Comparison of ENCODE assay signal across 18 cellular contexts in genomic region chrX:120428309-120428708, GRCh38. TPM values are rescaled to one million over a fixed set of nuclear protein-coding genes. Genes with fewer than 3 reads are reported as not detected.
A peak's percentile ranks its signal among the peaks of the same experiment; 100 is the strongest.
DNase-seq lines count a peak whose midpoint lies in the region; ATAC-seq and TF ChIP-seq lines count a peak whose summit lies in the region.
"Had no signal": no experiment of that assay in that cellular context is flagged by ENCODE, and none has a peak within 500 bp of the region (broad histone marks: within the 10 kb centered on the region; RNA-seq: fewer than 3 reads in every experiment).

No MANE protein-coding gene starts in this region.

- DNase-seq in EL (peak; percentile 23), astrocyte of the spinal cord (ENCODE audit: low read depth, low spot score) (peak; percentile 14), foreskin melanocyte (peak; percentile 24), GM13976 (ENCODE audit: low spot score) (no peak), HT-29 (ENCODE audit: low spot score) (no peak), GDM1 (lab: John Stamatoyannopoulos, UW) (no peak)
- DNase-seq: activated CD8-positive, alpha-beta T cell treated with anti-CD3 and anti-CD28 coated beads for 36 hours; activated naive CD8-positive, alpha-beta T cell treated with anti-CD3 and anti-CD28 coated beads, Interleukin-2, amount 10 ng/mL, durations not matched to agents 7 days and 5 days; effector memory CD8-positive, alpha-beta T cell; GF-D8; NCI-H1105; NCI-H2171 treated with DMSO at 0.1 percent for 48 hours; stimulated activated CD4-positive, alpha-beta T cell treated with anti-CD3 and anti-CD28 coated beads, Interleukin-4, amount 100 ng/mL, for 24 hours had no signal

- no peak for ATAC-seq in esophagus mucosa
- ATAC-seq: activated CD8-positive, alpha-beta T cell treated with anti-CD3 and anti-CD28 coated beads for 36 hours; effector memory CD8-positive, alpha-beta T cell; gastroesophageal sphincter had no signal

- H3K27ac ChIP-seq in 22Rv1 = peak overlapping the region; percentile 13; the same call in 1 of the 2 replicates
- H3K27ac ChIP-seq: gastroesophageal sphincter, HL-60, skin epidermis had no signal

- no peak overlapping the region for H3K4me3 ChIP-seq in astrocyte of the spinal cord (ENCODE audit: low read depth, low read length)
- H3K4me3 ChIP-seq: gastroesophageal sphincter, skin epidermis had no signal

- in situ Hi-C loops in astrocyte of the spinal cord (cut with HindIII; ENCODE audit: low sequenced_read_pairs) (no loop called here), GM13976 (cut with MboI; ENCODE audit: low sequenced_read_pairs, unreplicated experiment) (no loop called here)

- TF ChIP-seq CTCF in 22Rv1 (IDR thresholded peaks at IDR 0.05) (no peak), astrocyte of the spinal cord (IDR thresholded peaks at IDR 0.05; ENCODE audit: low read depth, low read length) (no peak), GM13976 (IDR thresholded peaks at IDR 0.05; ENCODE audit: borderline replicate concordance, control extremely low read depth, extremely low read depth, insufficient read depth, missing control alignments) (no peak)

RNA-seq across cellular contexts. Expression of gene LAMP2, which starts 40.8 kb away (rescaled TPM):
- 131 TPM for total RNA-seq in esophagus mucosa
- total RNA-seq in HT-29 (2014; rRNA removed; shearing (Covaris generic)) = 16.1 and 21.8 TPM in 2 replicates

Comparison
In these comparisons a context has a peak if more than half of its experiments do, and no peak if none do; other contexts are left out.
1. DNase-seq: peak in EL (single experiment), astrocyte of the spinal cord (single experiment) and foreskin melanocyte (single experiment); none in GM13976 (single experiment), HT-29 (single experiment) and GDM1 (single experiment).